ENCODE assay signal across 8 cellular contexts in genomic region chr2:231621051-231621879, GRCh38.
A peak's percentile ranks its signal among the peaks of the same experiment; 100 is the strongest.
DNase-seq lines count a peak whose midpoint lies in the region; ATAC-seq lines count a peak whose summit lies in the region.

No MANE protein-coding gene starts in this region.

- peak; percentile 11 for ATAC-seq in stimulated activated naive CD8-positive, alpha-beta T cell treated with anti-CD3 and anti-CD28 coated beads, Interleukin-15, Interleukin-2, amounts not matched to agents 100 U/mL and 50 U/mL, for 24 hours

- peak overlapping the region; percentile 10 for H3K4me3 Mint-ChIP-seq in T-helper 1 cell treated with Interleukin-12 subunit alpha and Interleukin-12 subunit beta and Interleukin-4 antibody, amounts not matched to agents 30 μg/mL and 1 μg/mL, for 36 hours

- peaks cover 15% of the 10 kb centered on the region for H3K4me1 ChIP-seq in iPS-18a (ENCODE audit: control insufficient read depth, low read depth, low read length)

- H3K36me3 Mint-ChIP-seq in T-helper 1 cell treated with Interleukin-12 subunit alpha and Interleukin-12 subunit beta and Interleukin-4 antibody, amounts not matched to agents 30 μg/mL and 1 μg/mL, for 36 hours (ENCODE audit: low read depth) = no peaks in the 10 kb centered on the region

- peak overlapping the region; percentile 7 for H3K4me3 ChIP-seq in iPS-18a (ENCODE audit: low read length)

- H3K27ac Mint-ChIP-seq in T-helper 1 cell treated with Interleukin-12 subunit alpha and Interleukin-12 subunit beta and Interleukin-4 antibody, amounts not matched to agents 30 μg/mL and 1 μg/mL, for 36 hours = peak overlapping the region; percentile 80

- DNase-seq in NCI-H2081 (lab: John Stamatoyannopoulos, UW) = peak; percentile 12 to 38
- DNase-seq in NCI-H2081 treated with DMSO at 0.1 percent for 48 hours (lab: John Stamatoyannopoulos, UW) = no peak
- no peak for DNase-seq in stimulated activated naive CD8-positive, alpha-beta T cell treated with anti-CD3 and anti-CD28 coated beads, Interleukin-15, Interleukin-2, amounts not matched to agents 100 U/mL and 50 U/mL, for 24 hours
- no peak for DNase-seq in NCI-H82 treated with DMSO at 0.1 percent for 48 hours (lab: John Stamatoyannopoulos, UW; ENCODE audit: unreplicated experiment)
- DNase-seq in NCI-H2196 (lab: John Stamatoyannopoulos, UW; ENCODE audit: unreplicated experiment) = no peak
- DNase-seq in activated effector memory CD4-positive, alpha-beta T cell treated with Interleukin-2 at 50 U/mL for 16 hours = no peak

- H3K9ac ChIP-seq in iPS-18a (ENCODE audit: low read length) = peak overlapping the region; percentile 35

- H3K36me3 ChIP-seq in iPS-18a (ENCODE audit: control insufficient read depth, low read depth, low read length) = no peaks in the 10 kb centered on the region

- peaks cover 47% of the 10 kb centered on the region for H3K4me1 Mint-ChIP-seq in T-helper 1 cell treated with Interleukin-12 subunit alpha and Interleukin-12 subunit beta and Interleukin-4 antibody, amounts not matched to agents 30 μg/mL and 1 μg/mL, for 36 hours (ENCODE audit: low read depth)

- no peaks in the 10 kb centered on the region for H3K9me3 Mint-ChIP-seq in T-helper 1 cell treated with Interleukin-12 subunit alpha and Interleukin-12 subunit beta and Interleukin-4 antibody, amounts not matched to agents 30 μg/mL and 1 μg/mL, for 36 hours

- H3K27me3 ChIP-seq in iPS-18a (ENCODE audit: control insufficient read depth, insufficient read depth, low read length) = no peaks in the 10 kb centered on the region

- no peaks in the 10 kb centered on the region for H3K27me3 Mint-ChIP-seq in T-helper 1 cell treated with Interleukin-12 subunit alpha and Interleukin-12 subunit beta and Interleukin-4 antibody, amounts not matched to agents 30 μg/mL and 1 μg/mL, for 36 hours (ENCODE audit: low read depth)

- peak overlapping the region; percentile 55 for H3K27ac ChIP-seq in iPS-18a (ENCODE audit: low read length)

- H3K9me3 ChIP-seq in iPS-18a (ENCODE audit: control insufficient read depth, low read depth, low read length) = no peaks in the 10 kb centered on the region

Comparison
In these comparisons a context has a peak if more than half of its experiments do, and no peak if none do; other contexts are left out.
1. DNase-seq: peak in NCI-H2081 (2 of 2); none in NCI-H2081 treated with DMSO at 0.1 percent for 48 hours (single experiment), stimulated activated naive CD8-positive, alpha-beta T cell treated with anti-CD3 and anti-CD28 coated beads, Interleukin-15, Interleukin-2, amounts not matched to agents 100 U/mL and 50 U/mL, for 24 hours (single experiment), NCI-H82 treated with DMSO at 0.1 percent for 48 hours (single experiment), NCI-H2196 (single experiment) and activated effector memory CD4-positive, alpha-beta T cell treated with Interleukin-2 at 50 U/mL for 16 hours (single experiment).